Comparison of ENCODE assay signal across 8 cellular contexts in the genomic region with DNA sequence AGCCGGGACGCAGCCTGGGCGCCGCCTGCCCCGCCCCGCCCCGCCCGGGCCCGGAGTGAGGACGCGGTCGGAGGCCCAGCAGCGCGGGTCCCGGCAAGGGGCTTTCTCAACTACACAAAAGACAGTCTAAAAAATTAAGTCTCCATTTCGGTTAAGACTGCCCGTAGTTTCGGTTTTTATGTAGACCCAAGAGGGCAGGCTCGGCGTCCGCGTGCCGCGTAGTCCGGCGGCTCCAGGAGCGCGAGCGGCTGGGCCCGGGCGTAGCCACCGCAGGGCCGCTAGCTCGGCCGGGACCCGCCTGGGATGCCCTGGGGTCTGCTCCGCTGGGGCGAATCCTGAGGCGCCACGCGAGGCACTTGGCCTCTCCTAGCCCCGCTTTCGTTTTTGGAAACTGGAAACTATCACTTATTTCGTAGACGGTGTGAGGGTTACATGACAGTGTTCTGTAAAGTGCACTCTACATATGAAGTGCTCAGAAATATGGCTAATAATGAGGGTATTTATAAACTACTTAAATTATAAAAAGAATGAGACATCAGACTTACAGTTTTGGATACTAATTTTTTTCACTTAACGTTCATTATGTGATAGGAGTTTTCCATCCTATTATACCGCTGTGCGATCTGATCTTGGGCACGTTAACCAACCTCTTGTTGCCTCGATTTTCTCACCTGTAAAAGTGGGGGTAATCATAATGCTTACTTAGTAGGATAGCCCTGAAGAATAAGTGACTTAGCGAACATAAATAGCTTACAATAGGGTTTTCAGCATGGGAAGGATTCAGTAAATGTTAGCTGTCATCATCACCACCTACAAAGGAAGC.
DNase-seq lines count a peak whose midpoint lies in the region; ATAC-seq lines count a peak whose summit lies in the region.

No MANE protein-coding gene starts in this region.

- in situ Hi-C loops in T47D (cut with HindIII; ENCODE audit: low pct_unique_long_range_greater_than_20kb, low sequenced_read_pairs) = no loop called here

- DNase-seq in DMS114 treated with DMSO at 0.1 percent for 48 hours (lab: John Stamatoyannopoulos, UW; ENCODE audit: unreplicated experiment) (peak; percentile 22), T-helper 22 cell (ENCODE audit: low read depth) (peak; percentile 16), T47D (ENCODE audit: low read depth in 1 of 2, low spot score in 1 of 2) (peak; percentile 53 to 56), inferior parietal cortex (ENCODE audit: extremely low spot score) (peak; percentile 27), NCI-H187 (lab: John Stamatoyannopoulos, UW) (no peak)
- peak; percentile 40 for DNase-seq in stimulated activated CD4-positive, alpha-beta T cell treated with anti-CD3 and anti-CD28 coated beads, Interleukin-12 subunit alpha, Interleukin-12 subunit beta, amount 100 ng/mL, for 4 hours

- peak; percentile 52 for ATAC-seq in GM19438 (IDR thresholded peaks at IDR 0.05; ENCODE audit: low read depth, unreplicated experiment)
- peak; percentile 51 for ATAC-seq in HG03460 (IDR thresholded peaks at IDR 0.05; ENCODE audit: unreplicated experiment)

Comparison
In these comparisons a context has a peak if more than half of its experiments do, and no peak if none do; other contexts are left out.
1. DNase-seq: peak in DMS114 treated with DMSO at 0.1 percent for 48 hours (single experiment), T-helper 22 cell (single experiment), T47D (2 of 2), inferior parietal cortex (single experiment) and stimulated activated CD4-positive, alpha-beta T cell treated with anti-CD3 and anti-CD28 coated beads, Interleukin-12 subunit alpha, Interleukin-12 subunit beta, amount 100 ng/mL, for 4 hours (single experiment); none in NCI-H187 (0 of 2).